ENCODE assay signal across 3 cellular contexts in genomic region chr1:2685671-2686070, GRCh38. TPM values are rescaled to one million over a fixed set of nuclear protein-coding genes. Genes with fewer than 3 reads are reported as not detected.
"Had no signal": no experiment of that assay in that cellular context is flagged by ENCODE, and none has a peak within 500 bp of the region (broad histone marks: within the 10 kb centered on the region; RNA-seq: fewer than 3 reads in every experiment).

No MANE protein-coding gene starts in this region.

RNA-seq across cellular contexts. Expression of gene MMEL1, which starts 52.9 kb away (rescaled TPM):
- total RNA-seq: LHCN-M2, M059J, MCF 10A had no signal
